In genomic region chr11:7965386-7965785, GRCh38 we compare ENCODE assay signal across 15 cellular contexts. TPM values are rescaled to one million over a fixed set of nuclear protein-coding genes. Genes with fewer than 3 reads are reported as not detected.
DNase-seq lines count a peak whose midpoint lies in the region; ATAC-seq, FAIRE-seq and TF ChIP-seq lines count a peak whose summit lies in the region.
"Had no signal": no experiment of that assay in that cellular context is flagged by ENCODE, and none has a peak within 500 bp of the region (broad histone marks: within the 10 kb centered on the region; RNA-seq: fewer than 3 reads in every experiment).

Gene NLRP10, minus strand, starts transcription at chr11:7965447. Its CDS starts 1,952 bp downstream, at chr11:7963495.

- peak within 1 kb of the TSS; percentile 32 for H4K8ac ChIP-seq in mesenchymal stem cell (ENCODE audit: low read length)

- no peak within 1 kb of the TSS for H3K27ac Mint-ChIP-seq in activated naive CD4-positive, alpha-beta T cell treated with anti-CD3 and anti-CD28 coated beads, Interleukin-2, amount 50 U/mL, for 72 hours
- H3K27ac Mint-ChIP-seq in CD14-positive monocyte: no peak within 1 kb of the TSS
- H3K27ac Mint-ChIP-seq: progenitor cell of endocrine pancreas had no signal

- no peak within 1 kb of the TSS for H2BK120ac ChIP-seq in mesenchymal stem cell (ENCODE audit: low read depth, low read length)

- H3K4me1 ChIP-seq in mesenchymal stem cell (ENCODE audit: control insufficient read depth, insufficient read depth, low read depth, low read length): peaks cover 3% of the 10 kb centered on the region
- H3K4me1 ChIP-seq: uterus had no signal

- no peaks in the 10 kb centered on the region for H3K4me1 Mint-ChIP-seq in CD14-positive monocyte

- in situ Hi-C loops in brain microvascular endothelial cell (cut with HindIII; ENCODE audit: low pct_ligation_motif_present, low sequenced_read_pairs): no loop called here

- H4K91ac ChIP-seq in mesenchymal stem cell (ENCODE audit: low read length): no peak within 1 kb of the TSS

- H3K27ac ChIP-seq in brain microvascular endothelial cell (peak within 1 kb of the TSS; percentile 40), mesenchymal stem cell (ENCODE audit: low read length, poor library complexity, severe bottlenecking) (no peak within 1 kb of the TSS)
- H3K27ac ChIP-seq: uterus had no signal

- no peaks in the 10 kb centered on the region for H3K36me3 Mint-ChIP-seq in activated naive CD4-positive, alpha-beta T cell treated with anti-CD3 and anti-CD28 coated beads, Interleukin-2, amount 50 U/mL, for 72 hours
- H3K36me3 Mint-ChIP-seq in CD14-positive monocyte: no peaks in the 10 kb centered on the region

- H3K9me3 Mint-ChIP-seq in activated naive CD4-positive, alpha-beta T cell treated with anti-CD3 and anti-CD28 coated beads, Interleukin-2, amount 50 U/mL, for 72 hours: no peaks in the 10 kb centered on the region
- peaks cover 0 to 4% (median 2%) of the 10 kb centered on the region in 7 donors for H3K9me3 Mint-ChIP-seq in CD14-positive monocyte

- H3K4ac ChIP-seq in mesenchymal stem cell (ENCODE audit: low read depth in 1 of 2, low read length in 2 of 2): no peak within 1 kb of the TSS

- H2BK12ac ChIP-seq in mesenchymal stem cell (ENCODE audit: low read length in 2 of 2): no peak within 1 kb of the TSS

- no peak within 1 kb of the TSS for H2AK5ac ChIP-seq in mesenchymal stem cell (ENCODE audit: low read length, severe bottlenecking)

- ATAC-seq in activated naive CD4-positive, alpha-beta T cell treated with anti-CD3 and anti-CD28 coated beads, Interleukin-2, amount 50 U/mL, for 72 hours: no peak

- WGBS in mesenchymal stem cell: no CpG with 5 or more reads among the region's 1 CpG

- H3K9ac ChIP-seq in mesenchymal stem cell (ENCODE audit: low read length): peak within 1 kb of the TSS; percentile 82

- H3K27me3 Mint-ChIP-seq in CD14-positive monocyte (ENCODE audit: low read depth in 3 of 3): peaks cover 0 to 10% (median 7%) of the 10 kb centered on the region in 3 donors
- H3K27me3 Mint-ChIP-seq: progenitor cell of endocrine pancreas had no signal

- TF ChIP-seq CTCF in AG10803 (conservative IDR thresholded peaks at IDR 0.05; ENCODE audit: low read length) (no peak), brain microvascular endothelial cell (IDR thresholded peaks at IDR 0.05; ENCODE audit: low read depth, low read length, missing control alignments) (no peak), CD14-positive monocyte (IDR thresholded peaks at IDR 0.05) (no peak)

- intact Hi-C loops in CD14-positive monocyte (cut with micrococcal nuclease): no loop called here

- no peak within 1 kb of the TSS for H3K18ac ChIP-seq in mesenchymal stem cell (ENCODE audit: low read depth in 1 of 2, low read length in 2 of 2)

- H3K4me3 ChIP-seq in AG10803 (ENCODE audit: low read length): no peak within 1 kb of the TSS
- H3K4me3 ChIP-seq in brain microvascular endothelial cell (ENCODE audit: low read depth, low read length): no peak within 1 kb of the TSS
- peak within 1 kb of the TSS in 1 of 2 experiments; percentile 28 for H3K4me3 ChIP-seq in mesenchymal stem cell (ENCODE audit: insufficient read depth in 1 of 2, low read depth in 1 of 2, low read length in 2 of 2)
- H3K4me3 ChIP-seq: uterus had no signal

- H2BK5ac ChIP-seq in mesenchymal stem cell (ENCODE audit: low read depth, low read length, poor library complexity, severe bottlenecking): no peak within 1 kb of the TSS

- H3K14ac ChIP-seq in mesenchymal stem cell (ENCODE audit: low read length in 2 of 2): no peak within 1 kb of the TSS

- peak; percentile 89 for DNase-seq in AG10803 (ENCODE audit: low read depth)
- no peak for DNase-seq in HTR-8/SVneo (ENCODE audit: insufficient read length, low spot score)
- peak; percentile 39 for DNase-seq in brain microvascular endothelial cell
- DNase-seq in mesenchymal stem cell: peak; percentile 6
- no peak for DNase-seq in activated naive CD4-positive, alpha-beta T cell treated with anti-CD3 and anti-CD28 coated beads, Interleukin-2, amount 50 U/mL, for 72 hours (ENCODE audit: low spot score in 2 of 2)
- no peak for DNase-seq in cerebellar nuclear complex (lab: John Stamatoyannopoulos, UW)
- DNase-seq in CD14-positive monocyte (ENCODE audit: low spot score): no peak
- no peak for DNase-seq in SIG-M5 (lab: John Stamatoyannopoulos, UW)
- DNase-seq: activated naive CD4-positive, alpha-beta T cell; C1 segment of cervical spinal cord; erythroblast; GF-D8; uterus had no signal

- no peak within 1 kb of the TSS for H2AFZ ChIP-seq in mesenchymal stem cell (ENCODE audit: low read depth, low read length)

- H3K9me3 ChIP-seq in mesenchymal stem cell (ENCODE audit: control insufficient read depth, low read length): no peaks in the 10 kb centered on the region
- H3K9me3 ChIP-seq: uterus had no signal

- H3K27me3 ChIP-seq in brain microvascular endothelial cell (replicated peaks): no peaks in the 10 kb centered on the region
- peaks cover 0 to 3% of the 10 kb centered on the region in 2 experiments for H3K27me3 ChIP-seq in mesenchymal stem cell (ENCODE audit: control insufficient read depth in 1 of 2, insufficient read depth in 1 of 2, low read length in 2 of 2)
- H3K27me3 ChIP-seq: uterus had no signal

- H3K79me1 ChIP-seq in mesenchymal stem cell (replicated peaks; ENCODE audit: low read length, poor library complexity, severe bottlenecking): no peaks in the 10 kb centered on the region

- H3K36me3 ChIP-seq in brain microvascular endothelial cell (replicated peaks) (no peaks in the 10 kb centered on the region), mesenchymal stem cell (ENCODE audit: control insufficient read depth in 1 of 2, insufficient read depth in 2 of 2, low read depth in 1 of 2, low read length in 2 of 2) (no peaks in the 10 kb centered on the region)
- H3K36me3 ChIP-seq: uterus had no signal

- FAIRE-seq in HTR-8/SVneo (lab: Jason Lieb, UNC): peak; percentile 69

- H3K23ac ChIP-seq in mesenchymal stem cell (ENCODE audit: low read length in 2 of 2): no peak within 1 kb of the TSS

- no peak within 1 kb of the TSS for H2BK15ac ChIP-seq in mesenchymal stem cell (ENCODE audit: low read depth, poor library complexity, severe bottlenecking)

- H3K4me2 ChIP-seq in mesenchymal stem cell (ENCODE audit: low read length, poor library complexity, severe bottlenecking): no peak within 1 kb of the TSS

- no peak within 1 kb of the TSS for H3K4me3 Mint-ChIP-seq in CD14-positive monocyte

RNA-seq across cellular contexts. Expression of gene NLRP10, which starts in this region (rescaled TPM):
- polyA plus RNA-seq in mesenchymal stem cell (2013, experiment 1 of 2): not detected
- polyA plus RNA-seq in mesenchymal stem cell (2013, experiment 2 of 2): not detected
- total RNA-seq in activated naive CD4-positive, alpha-beta T cell treated with anti-CD3 and anti-CD28 coated beads, Interleukin-2, amount 50 U/mL, for 72 hours: not detected
- not detected for polyA plus RNA-seq in CD14-positive monocyte
- total RNA-seq: progenitor cell of endocrine pancreas; T-helper 2 cell treated with Interferon-gamma antibody and Interleukin-4, amounts not matched to agents 100 ng/mL and 5 ng/mL, for 36 hours; uterus had no signal

Comparison
In these comparisons a context has a peak if more than half of its experiments do, and no peak if none do; other contexts are left out.
1. DNase-seq: peak in AG10803 (single experiment), brain microvascular endothelial cell (single experiment) and mesenchymal stem cell (single experiment); none in HTR-8/SVneo (single experiment), activated naive CD4-positive, alpha-beta T cell treated with anti-CD3 and anti-CD28 coated beads, Interleukin-2, amount 50 U/mL, for 72 hours (0 of 2), cerebellar nuclear complex (0 of 2), CD14-positive monocyte (single experiment) and SIG-M5 (single experiment).